ENCODE assay signal across 14 cellular contexts in genomic region chr5:33788922-33789321, GRCh38.
A peak's percentile ranks its signal among the peaks of the same experiment; 100 is the strongest.
DNase-seq lines count a peak whose midpoint lies in the region; ATAC-seq and TF ChIP-seq lines count a peak whose summit lies in the region.
"Had no signal": no experiment of that assay in that cellular context is flagged by ENCODE, and none has a peak within 500 bp of the region (broad histone marks: within the 10 kb centered on the region; RNA-seq: fewer than 3 reads in every experiment).

No MANE protein-coding gene starts in this region.

- H3K9me3 Mint-ChIP-seq in CD8-positive, alpha-beta memory T cell: peaks cover 0 to 5% (median 4%) of the 10 kb centered on the region in 5 donors
- H3K9me3 Mint-ChIP-seq in stimulated activated naive CD8-positive, alpha-beta T cell treated with anti-CD3 and anti-CD28 coated beads, Interleukin-15, amount 100 ng/mL, for 72 hours: no peaks in the 10 kb centered on the region

- H3K4me2 ChIP-seq in trophoblast cell (ENCODE audit: low read length): no peak overlapping the region

- no peak overlapping the region for H3K23ac ChIP-seq in trophoblast cell (ENCODE audit: low read length)

- no peaks in the 10 kb centered on the region for H3K79me1 ChIP-seq in trophoblast cell (ENCODE audit: low read length)

- no peak overlapping the region for H3K4ac ChIP-seq in trophoblast cell (ENCODE audit: low read depth, low read length)

- no peaks in the 10 kb centered on the region for H3K4me1 Mint-ChIP-seq in CD8-positive, alpha-beta memory T cell
- no peaks in the 10 kb centered on the region for H3K4me1 Mint-ChIP-seq in stimulated activated naive CD8-positive, alpha-beta T cell treated with anti-CD3 and anti-CD28 coated beads, Interleukin-15, amount 100 ng/mL, for 72 hours
- H3K4me1 Mint-ChIP-seq: naive B cell had no signal

- H3K27ac Mint-ChIP-seq in CD8-positive, alpha-beta memory T cell: no peak overlapping the region
- no peak overlapping the region for H3K27ac Mint-ChIP-seq in stimulated activated naive CD8-positive, alpha-beta T cell treated with anti-CD3 and anti-CD28 coated beads, Interleukin-15, amount 100 ng/mL, for 72 hours
- H3K27ac Mint-ChIP-seq: naive B cell had no signal

- peaks cover 0 to 6% (median 0%) of the 10 kb centered on the region in 3 donors for H3K36me3 Mint-ChIP-seq in CD8-positive, alpha-beta memory T cell
- H3K36me3 Mint-ChIP-seq: naive B cell had no signal

- no peak overlapping the region for H4K91ac ChIP-seq in trophoblast cell (ENCODE audit: low read depth, low read length)

- H2BK5ac ChIP-seq in trophoblast cell (ENCODE audit: low read depth, low read length, poor library complexity): no peak overlapping the region

- no peak overlapping the region for H4K8ac ChIP-seq in trophoblast cell (ENCODE audit: low read depth, low read length)

- H3K9me3 ChIP-seq in trophoblast cell (ENCODE audit: insufficient read depth, low read depth, low read length) (peaks cover 2% of the 10 kb centered on the region), vagina (no peaks in the 10 kb centered on the region)
- no peaks in the 10 kb centered on the region for H3K9me3 ChIP-seq in CD8-positive, alpha-beta memory T cell (ENCODE audit: low read length)

- H3K27ac ChIP-seq in trophoblast cell (ENCODE audit: low read depth, low read length) (no peak overlapping the region), vagina (no peak overlapping the region)
- H3K27ac ChIP-seq in CD8-positive, alpha-beta memory T cell (ENCODE audit: low read depth, low read length): no peak overlapping the region
- H3K27ac ChIP-seq: spleen had no signal

- H2BK120ac ChIP-seq in trophoblast cell (ENCODE audit: insufficient read depth, low read length, poor library complexity): no peak overlapping the region

- intact Hi-C loops in vagina (cut with DNase I): no loop called here

- H3K4me1 ChIP-seq in trophoblast cell (ENCODE audit: control insufficient read depth in 1 of 2, insufficient read depth in 2 of 2, low read length in 2 of 2) (no peaks in the 10 kb centered on the region), vagina (no peaks in the 10 kb centered on the region)
- no peaks in the 10 kb centered on the region for H3K4me1 ChIP-seq in CD8-positive, alpha-beta memory T cell (ENCODE audit: insufficient read depth, low read length)
- H3K4me1 ChIP-seq: spleen had no signal

- POLR2A ChIA-PET in CD8-positive, alpha-beta memory T cell (lab: Charles Lee): no interaction called here

- no CpG with 5 or more reads among the region's 3 CpGs for WGBS in trophoblast cell (ENCODE audit: extremely low coverage, insufficient coverage, insufficient read length)

- no peak overlapping the region for H3K18ac ChIP-seq in trophoblast cell (ENCODE audit: low read length)

- H3K79me2 ChIP-seq in trophoblast cell (ENCODE audit: control insufficient read depth, insufficient read depth, low read length, poor library complexity): no peaks in the 10 kb centered on the region

- no peak for TF ChIP-seq POLR2A in vagina (IDR thresholded peaks at IDR 0.05)

- no peak overlapping the region for H2AFZ ChIP-seq in trophoblast cell (ENCODE audit: insufficient read depth, low read length, poor library complexity)

- H3K4me3 ChIP-seq in trophoblast cell (ENCODE audit: low read depth, low read length): no peak overlapping the region
- H3K4me3 ChIP-seq in CD8-positive, alpha-beta memory T cell (ENCODE audit: low read length): no peak overlapping the region
- no peak overlapping the region for H3K4me3 ChIP-seq in vagina
- H3K4me3 ChIP-seq: spleen had no signal

- no peaks in the 10 kb centered on the region for H3K27me3 Mint-ChIP-seq in CD8-positive, alpha-beta memory T cell
- H3K27me3 Mint-ChIP-seq in stimulated activated naive CD8-positive, alpha-beta T cell treated with anti-CD3 and anti-CD28 coated beads, Interleukin-15, amount 100 ng/mL, for 72 hours: no peaks in the 10 kb centered on the region
- H3K27me3 Mint-ChIP-seq: naive B cell had no signal

- no peak for ATAC-seq in stimulated activated naive CD8-positive, alpha-beta T cell treated with anti-CD3 and anti-CD28 coated beads, Interleukin-15, amount 100 ng/mL, for 72 hours

- no peak overlapping the region for H3K14ac ChIP-seq in trophoblast cell (ENCODE audit: low read length)

- H2BK12ac ChIP-seq in trophoblast cell (ENCODE audit: low read length): no peak overlapping the region

- H3K9ac ChIP-seq in trophoblast cell (ENCODE audit: low read length): no peak overlapping the region

- H3K36me3 ChIP-seq in trophoblast cell (ENCODE audit: control insufficient read depth in 1 of 2, insufficient read depth in 2 of 2, low read length in 2 of 2) (no peaks in the 10 kb centered on the region), vagina (no peaks in the 10 kb centered on the region)
- H3K36me3 ChIP-seq in CD8-positive, alpha-beta memory T cell (ENCODE audit: insufficient read depth, low read length): no peaks in the 10 kb centered on the region
- H3K36me3 ChIP-seq: spleen had no signal

- H4K12ac ChIP-seq in trophoblast cell (ENCODE audit: low read depth, low read length): no peak overlapping the region

- no peak overlapping the region for H2AK5ac ChIP-seq in trophoblast cell (ENCODE audit: low read length)

- DNase-seq in EL (peak; percentile 99), RPMI7951 (ENCODE audit: low read depth) (peak; percentile 99), fibroblast of gingiva (ENCODE audit: low read depth) (peak; percentile 91), trophoblast cell (peak; percentile 19 to 57), vagina (ENCODE audit: extremely low spot score in 2 of 2) (no peak), NCI-H446 treated with DMSO at 0.1 percent for 48 hours (lab: John Stamatoyannopoulos, UW) (no peak)
- no peak for DNase-seq in CD8-positive, alpha-beta memory T cell
- no peak for DNase-seq in stimulated activated naive CD8-positive, alpha-beta T cell treated with anti-CD3 and anti-CD28 coated beads, Interleukin-15, amount 100 ng/mL, for 72 hours
- DNase-seq: activated naive CD4-positive, alpha-beta T cell treated with Interleukin-2 at 50 U/mL for 16 hours; naive B cell; NCI-H1048; NCI-H748 treated with DMSO at 0.1 percent for 48 hours; spleen; T-helper 1 cell had no signal

- CTCF ChIA-PET in CD8-positive, alpha-beta memory T cell (lab: Charles Lee): no interaction called here

- H3K4me3 Mint-ChIP-seq in CD8-positive, alpha-beta memory T cell: no peak overlapping the region
- no peak overlapping the region for H3K4me3 Mint-ChIP-seq in stimulated activated naive CD8-positive, alpha-beta T cell treated with anti-CD3 and anti-CD28 coated beads, Interleukin-15, amount 100 ng/mL, for 72 hours
- H3K4me3 Mint-ChIP-seq: naive B cell had no signal

- TF ChIP-seq CTCF in vagina (IDR thresholded peaks at IDR 0.05): no peak

- H3K27me3 ChIP-seq in trophoblast cell (ENCODE audit: insufficient read depth, low read length) (no peaks in the 10 kb centered on the region), vagina (no peaks in the 10 kb centered on the region)
- H3K27me3 ChIP-seq in CD8-positive, alpha-beta memory T cell (ENCODE audit: insufficient read depth, low read length, poor library complexity, severe bottlenecking): no peaks in the 10 kb centered on the region
- H3K27me3 ChIP-seq: spleen had no signal

Comparison
In these comparisons a context has a peak if more than half of its experiments do, and no peak if none do; other contexts are left out.
1. DNase-seq: peak in EL (single experiment), RPMI7951 (single experiment), fibroblast of gingiva (single experiment) and trophoblast cell (2 of 2); none in CD8-positive, alpha-beta memory T cell (0 of 5), stimulated activated naive CD8-positive, alpha-beta T cell treated with anti-CD3 and anti-CD28 coated beads, Interleukin-15, amount 100 ng/mL, for 72 hours (0 of 2), vagina (0 of 2) and NCI-H446 treated with DMSO at 0.1 percent for 48 hours (single experiment).